ENCODE assay signal across 14 cellular contexts in genomic region chr16:3952342-3953131, GRCh38.
A peak's percentile ranks its signal among the peaks of the same experiment; 100 is the strongest.
DNase-seq lines count a peak whose midpoint lies in the region; ATAC-seq and TF ChIP-seq lines count a peak whose summit lies in the region.
"Had no signal": no experiment of that assay in that cellular context is flagged by ENCODE, and none has a peak within 500 bp of the region (broad histone marks: within the 10 kb centered on the region; RNA-seq: fewer than 3 reads in every experiment).

No MANE protein-coding gene starts in this region.

- H3K4me1 Mint-ChIP-seq in nephron: peaks cover 69% of the 10 kb centered on the region
- peaks cover 6% of the 10 kb centered on the region for H3K4me1 Mint-ChIP-seq in stimulated activated memory B cell treated with anti-CD40 and anti-IgM and Interleukin-4, amounts not matched to agents 10 μg/mL and 1 μg/mL and 100 μg/mL, for 72 hours
- peaks cover 1% of the 10 kb centered on the region for H3K4me1 Mint-ChIP-seq in activated CD4-positive, alpha-beta T cell treated with anti-CD3 and anti-CD28 coated beads, Interleukin-2, amount 10 ng/mL, durations not matched to agents 24 days and 14 days
- H3K4me1 Mint-ChIP-seq: activated naive CD8-positive, alpha-beta T cell treated with anti-CD3 and anti-CD28 coated beads, Interleukin-2, amount 50 U/mL, for 24 hours; B cell had no signal

- intact Hi-C loops in activated CD4-positive, alpha-beta T cell treated with anti-CD3 and anti-CD28 coated beads, Interleukin-2, amount 10 ng/mL, durations not matched to agents 24 days and 14 days (cut with micrococcal nuclease): no loop called here

- H3K27ac Mint-ChIP-seq in nephron: peak overlapping the region; percentile 93 to 99 (median 96)
- H3K27ac Mint-ChIP-seq in stimulated activated memory B cell treated with anti-CD40 and anti-IgM and Interleukin-4, amounts not matched to agents 10 μg/mL and 1 μg/mL and 100 μg/mL, for 72 hours: no peak overlapping the region
- H3K27ac Mint-ChIP-seq in activated CD4-positive, alpha-beta T cell treated with anti-CD3 and anti-CD28 coated beads, Interleukin-2, amount 10 ng/mL, durations not matched to agents 24 days and 14 days: no peak overlapping the region
- H3K27ac Mint-ChIP-seq: activated naive CD8-positive, alpha-beta T cell treated with anti-CD3 and anti-CD28 coated beads, Interleukin-2, amount 50 U/mL, for 24 hours; B cell; naive B cell had no signal

- H3K9me3 Mint-ChIP-seq in nephron: no peaks in the 10 kb centered on the region
- H3K9me3 Mint-ChIP-seq in stimulated activated memory B cell treated with anti-CD40 and anti-IgM and Interleukin-4, amounts not matched to agents 10 μg/mL and 1 μg/mL and 100 μg/mL, for 72 hours: peaks cover 2% of the 10 kb centered on the region
- H3K9me3 Mint-ChIP-seq in activated CD4-positive, alpha-beta T cell treated with anti-CD3 and anti-CD28 coated beads, Interleukin-2, amount 10 ng/mL, durations not matched to agents 24 days and 14 days: no peaks in the 10 kb centered on the region
- H3K9me3 Mint-ChIP-seq: activated naive CD8-positive, alpha-beta T cell treated with anti-CD3 and anti-CD28 coated beads, Interleukin-2, amount 50 U/mL, for 24 hours had no signal

- H3K4me3 Mint-ChIP-seq in nephron: no peak overlapping the region
- no peak overlapping the region for H3K4me3 Mint-ChIP-seq in stimulated activated memory B cell treated with anti-CD40 and anti-IgM and Interleukin-4, amounts not matched to agents 10 μg/mL and 1 μg/mL and 100 μg/mL, for 72 hours
- no peak overlapping the region for H3K4me3 Mint-ChIP-seq in activated CD4-positive, alpha-beta T cell treated with anti-CD3 and anti-CD28 coated beads, Interleukin-2, amount 10 ng/mL, durations not matched to agents 24 days and 14 days
- H3K4me3 Mint-ChIP-seq: activated naive CD8-positive, alpha-beta T cell treated with anti-CD3 and anti-CD28 coated beads, Interleukin-2, amount 50 U/mL, for 24 hours; B cell; naive B cell had no signal

- DNase-seq in AG08396 (ENCODE audit: low spot score) (peak; percentile 52), NCI-H2171 treated with DMSO at 0.1 percent for 48 hours (lab: John Stamatoyannopoulos, UW) (peak; percentile 62), fibroblast of pulmonary artery (ENCODE audit: low read depth) (peak; percentile 55)
- DNase-seq in activated CD4-positive, alpha-beta T cell treated with anti-CD3 and anti-CD28 coated beads, Interleukin-2, amount 10 ng/mL, durations not matched to agents 24 days and 14 days: no peak
- no peak for DNase-seq in activated CD4-positive, alpha-beta T cell treated with anti-CD3 and anti-CD28 coated beads for 1 hour
- DNase-seq: activated CD4-positive, CD25-positive, alpha-beta regulatory T cell; activated naive CD8-positive, alpha-beta T cell treated with anti-CD3 and anti-CD28 coated beads, Interleukin-2, amount 50 U/mL, for 24 hours; naive B cell; stimulated activated CD4-positive, alpha-beta T cell treated with anti-CD3 and anti-CD28 coated beads, Interleukin-4, amount 100 ng/mL, for 24 hours had no signal

- no peaks in the 10 kb centered on the region for H3K36me3 Mint-ChIP-seq in nephron (ENCODE audit: low read depth)
- H3K36me3 Mint-ChIP-seq in stimulated activated memory B cell treated with anti-CD40 and anti-IgM and Interleukin-4, amounts not matched to agents 10 μg/mL and 1 μg/mL and 100 μg/mL, for 72 hours: no peaks in the 10 kb centered on the region
- H3K36me3 Mint-ChIP-seq in activated CD4-positive, alpha-beta T cell treated with anti-CD3 and anti-CD28 coated beads, Interleukin-2, amount 10 ng/mL, durations not matched to agents 24 days and 14 days (ENCODE audit: low read depth): no peaks in the 10 kb centered on the region
- H3K36me3 Mint-ChIP-seq: naive B cell had no signal

- no peak overlapping the region for H3K4me3 ChIP-seq in fibroblast of pulmonary artery (replicated peaks; ENCODE audit: low read depth, low read length)
- H3K4me3 ChIP-seq: uterus had no signal

- TF ChIP-seq CTCF in fibroblast of pulmonary artery (IDR thresholded peaks at IDR 0.05; ENCODE audit: low read length, missing control alignments) (no peak), nephron (IDR thresholded peaks at IDR 0.05; ENCODE audit: unreplicated experiment in 3 of 3) (no peak)

- no peak for ATAC-seq in HG03135 (IDR thresholded peaks at IDR 0.05; ENCODE audit: unreplicated experiment)
- no peak for ATAC-seq in stimulated activated memory B cell treated with anti-CD40 and anti-IgM and Interleukin-4, amounts not matched to agents 10 μg/mL and 1 μg/mL and 100 μg/mL, for 72 hours
- ATAC-seq: activated naive CD8-positive, alpha-beta T cell treated with anti-CD3 and anti-CD28 coated beads, Interleukin-2, amount 50 U/mL, for 24 hours had no signal

- peaks cover 13% of the 10 kb centered on the region for H3K27me3 Mint-ChIP-seq in nephron (ENCODE audit: low read depth)
- peaks cover 74% of the 10 kb centered on the region for H3K27me3 Mint-ChIP-seq in stimulated activated memory B cell treated with anti-CD40 and anti-IgM and Interleukin-4, amounts not matched to agents 10 μg/mL and 1 μg/mL and 100 μg/mL, for 72 hours
- peaks cover 43% of the 10 kb centered on the region for H3K27me3 Mint-ChIP-seq in activated CD4-positive, alpha-beta T cell treated with anti-CD3 and anti-CD28 coated beads, Interleukin-2, amount 10 ng/mL, durations not matched to agents 24 days and 14 days

Comparison
In these comparisons a context has a peak if more than half of its experiments do, and no peak if none do; other contexts are left out.
1. DNase-seq: peak in AG08396 (single experiment), NCI-H2171 treated with DMSO at 0.1 percent for 48 hours (single experiment) and fibroblast of pulmonary artery (single experiment); none in activated CD4-positive, alpha-beta T cell treated with anti-CD3 and anti-CD28 coated beads, Interleukin-2, amount 10 ng/mL, durations not matched to agents 24 days and 14 days (single experiment) and activated CD4-positive, alpha-beta T cell treated with anti-CD3 and anti-CD28 coated beads for 1 hour (single experiment).
2. H3K27ac Mint-ChIP-seq: peak in nephron (3 of 3); none in stimulated activated memory B cell treated with anti-CD40 and anti-IgM and Interleukin-4, amounts not matched to agents 10 μg/mL and 1 μg/mL and 100 μg/mL, for 72 hours (single experiment) and activated CD4-positive, alpha-beta T cell treated with anti-CD3 and anti-CD28 coated beads, Interleukin-2, amount 10 ng/mL, durations not matched to agents 24 days and 14 days (single experiment).